Comparison of ENCODE assay signal across 4 cellular contexts in genomic region chr3:9591781-9592180, GRCh38. TPM values are rescaled to one million over a fixed set of nuclear protein-coding genes. Genes with fewer than 3 reads are reported as not detected.
"Had no signal": no experiment of that assay in that cellular context is flagged by ENCODE, and none has a peak within 500 bp of the region (broad histone marks: within the 10 kb centered on the region; RNA-seq: fewer than 3 reads in every experiment).

No MANE protein-coding gene starts in this region.

RNA-seq across cellular contexts. Expression of gene LHFPL4, which starts 38.2 kb away (rescaled TPM):
- polyA plus RNA-seq: endothelial cell of umbilical vein, foreskin keratinocyte, heart left ventricle, heart right ventricle had no signal
